In the genomic region with DNA sequence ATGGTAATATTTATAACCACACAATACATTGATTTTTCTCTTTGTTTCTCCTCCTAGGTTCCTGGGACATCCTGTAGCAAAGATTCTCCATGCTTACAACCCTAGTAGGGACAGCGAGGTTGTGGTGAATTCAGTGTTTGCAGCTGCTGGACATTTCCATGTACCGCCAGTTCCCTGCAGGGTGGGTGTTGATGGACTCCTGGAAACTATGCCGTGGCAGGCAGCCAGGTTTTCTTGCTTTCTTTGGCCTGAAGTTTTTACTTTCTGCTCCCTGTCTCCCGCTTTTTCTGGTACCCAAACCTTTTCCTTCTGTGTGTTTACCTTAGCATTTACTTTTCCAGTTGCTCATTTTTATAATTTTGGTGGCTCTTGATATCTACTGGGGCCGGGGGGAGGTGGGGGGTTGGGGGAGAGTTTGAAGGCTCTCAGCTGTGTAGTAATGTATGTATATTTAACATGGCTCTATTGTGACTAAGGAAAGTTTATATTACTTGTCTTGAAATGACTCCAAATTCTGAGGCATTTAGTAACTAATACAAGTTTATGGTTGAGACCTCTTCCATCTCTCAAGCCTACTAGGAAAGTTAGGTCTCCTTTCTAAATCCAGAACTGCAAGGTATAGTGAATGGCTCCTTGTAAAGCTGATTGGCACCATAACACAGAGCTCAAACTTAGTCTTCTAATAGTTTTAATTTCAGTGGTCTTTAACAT, we compare ENCODE assay signal across 9 cellular contexts.
A peak's percentile ranks its signal among the peaks of the same experiment; 100 is the strongest.
DNase-seq lines count a peak whose midpoint lies in the region; ATAC-seq and TF ChIP-seq lines count a peak whose summit lies in the region.
"Had no signal": no experiment of that assay in that cellular context is flagged by ENCODE, and none has a peak within 500 bp of the region (broad histone marks: within the 10 kb centered on the region; RNA-seq: fewer than 3 reads in every experiment).

No MANE protein-coding gene starts in this region.

- H3K4me2 ChIP-seq in hepatocyte: peak overlapping the region; percentile 41

- H3K9ac ChIP-seq in skeletal muscle tissue (ENCODE audit: low read depth in 1 of 3, low read length in 3 of 3): peak overlapping the region in 2 of 3 donors; percentile 47 to 58

- H2AFZ ChIP-seq in hepatocyte: no peak overlapping the region

- in situ Hi-C loops in astrocyte of the cerebellum (cut with HindIII; ENCODE audit: low sequenced_read_pairs): no loop called here

- H3K4me3 ChIP-seq in HEK293 (ENCODE audit: low read depth, low read length): no peak overlapping the region
- no peak overlapping the region for H3K4me3 ChIP-seq in astrocyte of the cerebellum (ENCODE audit: low read depth, low read length)
- H3K4me3 ChIP-seq in hepatocyte: no peak overlapping the region
- no peak overlapping the region for H3K4me3 ChIP-seq in skeletal muscle tissue (ENCODE audit: low read length in 3 of 3)

- H3K27ac ChIP-seq in HEK293 (ENCODE audit: extremely low read depth, low read depth, low read length): no peak overlapping the region
- peak overlapping the region; percentile 28 for H3K27ac ChIP-seq in hepatocyte
- H3K27ac ChIP-seq in skeletal muscle tissue (ENCODE audit: low read depth, low read length): peak overlapping the region; percentile 97

- H3K4me1 ChIP-seq in HEK293 (ENCODE audit: control insufficient read depth, insufficient read depth, low read length): peaks cover 10% of the 10 kb centered on the region; the same call in 1 of the 2 replicates
- H3K4me1 ChIP-seq in hepatocyte (ENCODE audit: insufficient read depth): peaks cover 7% of the 10 kb centered on the region
- H3K4me1 ChIP-seq in skeletal muscle tissue (ENCODE audit: control insufficient read depth in 3 of 3, insufficient read depth in 3 of 3, low read length in 3 of 3): peaks cover 7 to 14% (median 14%) of the 10 kb centered on the region in 3 donors

- CTCF ChIA-PET in HEK293 (lab: Yijun Ruan, JAX): interaction anchor here (0.7 to 1.7 kb wide), 4 partner anchors 11 to 212 kb away, joined by 3 to 4 read pairs (median 3); a partner anchor contains a TSS

- TF ChIP-seq CTCF in HEK293 (tag by site-specific recombination; IDR thresholded peaks at IDR 0.05) (no peak), astrocyte of the cerebellum (IDR thresholded peaks at IDR 0.05; ENCODE audit: low read depth, low read length, missing control alignments) (no peak), hepatocyte (IDR thresholded peaks at IDR 0.05; ENCODE audit: poor library complexity) (no peak)

- ATAC-seq in GM21529 (IDR thresholded peaks at IDR 0.05; ENCODE audit: unreplicated experiment) (no peak), GM18907 (IDR thresholded peaks at IDR 0.05; ENCODE audit: unreplicated experiment) (no peak)

- H3K36me3 ChIP-seq in HEK293 (ENCODE audit: control insufficient read depth in 2 of 2, insufficient read depth in 1 of 2, low read length in 2 of 2): peaks cover 0 to 23% of the 10 kb centered on the region in 2 experiments; a peak in 2 of 3 replicates
- H3K36me3 ChIP-seq in hepatocyte (replicated peaks; ENCODE audit: insufficient read depth, low read depth): no peaks in the 10 kb centered on the region
- H3K36me3 ChIP-seq in skeletal muscle tissue (ENCODE audit: control insufficient read depth in 3 of 3, insufficient read depth in 3 of 3, low read length in 3 of 3): peaks cover 10 to 18% (median 12%) of the 10 kb centered on the region in 3 donors

- POLR2A ChIA-PET in HEK293 (lab: Yijun Ruan, JAX): interaction anchor here (0.6 kb wide), 1 partner anchor 59 kb away, joined by 3 read pairs; no protein-coding TSS in a partner anchor

- H3K9me3 ChIP-seq in HEK293 (ENCODE audit: control insufficient read depth, insufficient read depth, low read depth, low read length) (no peaks in the 10 kb centered on the region), hepatocyte (ENCODE audit: low read depth) (no peaks in the 10 kb centered on the region), skeletal muscle tissue (ENCODE audit: control insufficient read depth in 3 of 3, low read length in 3 of 3) (no peaks in the 10 kb centered on the region)

- H3K79me2 ChIP-seq in hepatocyte: no peaks in the 10 kb centered on the region

- H3K9me2 ChIP-seq in hepatocyte (replicated peaks; ENCODE audit: insufficient read depth): no peaks in the 10 kb centered on the region

- no peaks in the 10 kb centered on the region for H3K27me3 ChIP-seq in hepatocyte
- no peaks in the 10 kb centered on the region for H3K27me3 ChIP-seq in skeletal muscle tissue (ENCODE audit: control insufficient read depth in 3 of 3, insufficient read depth in 3 of 3, low read length in 3 of 3)

- no peaks in the 10 kb centered on the region for H4K20me1 ChIP-seq in hepatocyte (ENCODE audit: insufficient read depth, poor library complexity, severe bottlenecking)

- 51% methylated on average over 5 of the region's 5 CpGs for WGBS in hepatocyte (ENCODE audit: low lambda C conversion rate, missing lambda C conversion rate)

- DNase-seq in astrocyte of the cerebellum (ENCODE audit: low read depth) (peak; percentile 91), hepatocyte (ENCODE audit: low spot score) (peak; percentile 73), NCI-H187 treated with DMSO at 0.1 percent for 48 hours (lab: John Stamatoyannopoulos, UW) (no peak)
- no peak for DNase-seq in activated T-cell treated with anti-CD3 and anti-CD28 coated beads, Interleukin-2, amount 50 U/mL, for 48 hours
- DNase-seq: activated effector memory CD4-positive, alpha-beta T cell treated with Interleukin-2 at 50 U/mL for 16 hours had no signal

TF ChIP-seq in HEK293, 187 proteins besides CTCF, POLR2A, EP300 and RAD21:
- TF ChIP-seq ZNF837 (tag by site-specific recombination; IDR thresholded peaks at IDR 0.05): no peak
- TF ChIP-seq PRDM1 (tag by site-specific recombination; IDR thresholded peaks at IDR 0.05): peak; percentile 49; the same call in 1 of the 2 replicates
- TF ChIP-seq, protein P1, sequence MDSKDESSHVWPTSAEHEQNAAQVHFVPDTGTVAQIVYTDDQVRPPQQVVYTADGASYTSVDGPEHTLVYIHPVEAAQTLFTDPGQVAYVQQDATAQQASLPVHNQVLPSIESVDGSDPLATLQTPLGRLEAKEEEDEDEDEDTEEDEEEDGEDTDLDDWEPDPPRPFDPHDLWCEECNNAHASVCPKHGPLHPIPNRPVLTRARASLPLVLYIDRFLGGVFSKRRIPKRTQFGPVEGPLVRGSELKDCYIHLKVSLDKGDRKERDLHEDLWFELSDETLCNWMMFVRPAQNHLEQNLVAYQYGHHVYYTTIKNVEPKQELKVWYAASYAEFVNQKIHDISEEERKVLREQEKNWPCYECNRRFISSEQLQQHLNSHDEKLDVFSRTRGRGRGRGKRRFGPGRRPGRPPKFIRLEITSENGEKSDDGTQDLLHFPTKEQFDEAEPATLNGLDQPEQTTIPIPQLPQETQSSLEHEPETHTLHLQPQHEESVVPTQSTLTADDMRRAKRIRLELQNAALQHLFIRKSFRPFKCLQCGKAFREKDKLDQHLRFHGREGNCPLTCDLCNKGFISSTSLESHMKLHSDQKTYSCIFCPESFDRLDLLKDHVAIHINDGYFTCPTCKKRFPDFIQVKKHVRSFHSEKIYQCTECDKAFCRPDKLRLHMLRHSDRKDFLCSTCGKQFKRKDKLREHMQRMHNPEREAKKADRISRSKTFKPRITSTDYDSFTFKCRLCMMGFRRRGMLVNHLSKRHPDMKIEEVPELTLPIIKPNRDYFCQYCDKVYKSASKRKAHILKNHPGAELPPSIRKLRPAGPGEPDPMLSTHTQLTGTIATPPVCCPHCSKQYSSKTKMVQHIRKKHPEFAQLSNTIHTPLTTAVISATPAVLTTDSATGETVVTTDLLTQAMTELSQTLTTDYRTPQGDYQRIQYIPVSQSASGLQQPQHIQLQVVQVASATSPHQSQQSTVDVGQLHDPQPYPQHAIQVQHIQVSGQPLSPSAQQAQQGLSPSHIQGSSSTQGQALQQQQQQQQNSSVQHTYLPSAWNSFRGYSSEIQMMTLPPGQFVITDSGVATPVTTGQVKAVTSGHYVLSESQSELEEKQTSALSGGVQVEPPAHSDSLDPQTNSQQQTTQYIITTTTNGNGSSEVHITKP (tag by site-specific recombination; IDR thresholded peaks at IDR 0.05): 0 out of 2 replicates have a peak, but pooled peaks have one; percentile 21
- TF ChIP-seq ZNF350 (tag by site-specific recombination; IDR thresholded peaks at IDR 0.05): no peak
- no peak for TF ChIP-seq ZNF155 (tag by site-specific recombination; IDR thresholded peaks at IDR 0.05)
- 0 out of 2 replicates have a peak, but pooled peaks have one; percentile 32 for TF ChIP-seq FEZF1 (tag by site-specific recombination; IDR thresholded peaks at IDR 0.05)
- peak; percentile 49; the same call in 1 of the 2 replicates for TF ChIP-seq ZNF664 (tag by site-specific recombination; IDR thresholded peaks at IDR 0.05)
- TF ChIP-seq ZNF133 (tag by site-specific recombination; IDR thresholded peaks at IDR 0.05): no peak
- TF ChIP-seq, protein P2, sequence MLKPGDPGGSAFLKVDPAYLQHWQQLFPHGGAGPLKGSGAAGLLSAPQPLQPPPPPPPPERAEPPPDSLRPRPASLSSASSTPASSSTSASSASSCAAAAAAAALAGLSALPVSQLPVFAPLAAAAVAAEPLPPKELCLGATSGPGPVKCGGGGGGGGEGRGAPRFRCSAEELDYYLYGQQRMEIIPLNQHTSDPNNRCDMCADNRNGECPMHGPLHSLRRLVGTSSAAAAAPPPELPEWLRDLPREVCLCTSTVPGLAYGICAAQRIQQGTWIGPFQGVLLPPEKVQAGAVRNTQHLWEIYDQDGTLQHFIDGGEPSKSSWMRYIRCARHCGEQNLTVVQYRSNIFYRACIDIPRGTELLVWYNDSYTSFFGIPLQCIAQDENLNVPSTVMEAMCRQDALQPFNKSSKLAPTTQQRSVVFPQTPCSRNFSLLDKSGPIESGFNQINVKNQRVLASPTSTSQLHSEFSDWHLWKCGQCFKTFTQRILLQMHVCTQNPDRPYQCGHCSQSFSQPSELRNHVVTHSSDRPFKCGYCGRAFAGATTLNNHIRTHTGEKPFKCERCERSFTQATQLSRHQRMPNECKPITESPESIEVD (tag by site-specific recombination; IDR thresholded peaks at IDR 0.05): peak; percentile 50; the same call in 1 of the 2 replicates

Comparison
In these comparisons a context has a peak if more than half of its experiments do, and no peak if none do; other contexts are left out.
1. DNase-seq: peak in astrocyte of the cerebellum (single experiment) and hepatocyte (single experiment); none in activated T-cell treated with anti-CD3 and anti-CD28 coated beads, Interleukin-2, amount 50 U/mL, for 48 hours (0 of 2) and NCI-H187 treated with DMSO at 0.1 percent for 48 hours (single experiment).